ENCODE assay signal across 1 cellular context in genomic region chr10:53108317-53108934, GRCh38.
TF ChIP-seq lines count a peak whose summit lies in the region.

No MANE protein-coding gene starts in this region.

TF ChIP-seq in H1, 55 proteins besides CTCF, POLR2A, EP300 and RAD21 (continued from another document):
- no peak for TF ChIP-seq PHF8 (conservative IDR thresholded peaks at IDR 0.05; ENCODE audit: low read depth, low read length)
- 0 out of 2 replicates have a peak, but pooled peaks have one; percentile 23 for TF ChIP-seq TCF12 (IDR thresholded peaks at IDR 0.05; ENCODE audit: low read depth, low read length)
TF ChIP-seq in H1: peak in this region for 1.
